ENCODE assay signal across 7 cellular contexts in genomic region chr19:14023404-14024235, GRCh38. TPM values are rescaled to one million over a fixed set of nuclear protein-coding genes. Genes with fewer than 3 reads are reported as not detected.
DNase-seq lines count a peak whose midpoint lies in the region; ATAC-seq and TF ChIP-seq lines count a peak whose summit lies in the region.
"Had no signal": no experiment of that assay in that cellular context is flagged by ENCODE, and none has a peak within 500 bp of the region (broad histone marks: within the 10 kb centered on the region; RNA-seq: fewer than 3 reads in every experiment).

No MANE protein-coding gene starts in this region.

- H3K27me3 ChIP-seq in HL-60 (ENCODE audit: insufficient read depth, poor library complexity, severe bottlenecking) (no peaks in the 10 kb centered on the region), adipocyte (replicated peaks; ENCODE audit: control insufficient read depth, insufficient read depth, low read length) (peaks cover 10% of the 10 kb centered on the region), mucosa of stomach (ENCODE audit: control insufficient read depth, insufficient read depth, low read length) (no peaks in the 10 kb centered on the region)
- no peaks in the 10 kb centered on the region for H3K27me3 ChIP-seq in CD8-positive, alpha-beta memory T cell (ENCODE audit: insufficient read depth, low read length, poor library complexity, severe bottlenecking)

- peaks cover 0 to 6% (median 2%) of the 10 kb centered on the region in 3 donors for H3K4me1 Mint-ChIP-seq in CD8-positive, alpha-beta memory T cell

- H3K9ac ChIP-seq in adipocyte (ENCODE audit: low read length) (no peak overlapping the region), mucosa of stomach (ENCODE audit: low read length) (peak overlapping the region; percentile 34)

- peak; percentile 75 for TF ChIP-seq CTCF in HL-60 (IDR thresholded peaks at IDR 0.05; ENCODE audit: insufficient read depth, low read length)

- H3K9me3 ChIP-seq in adipocyte (ENCODE audit: control insufficient read depth, low read length) (no peaks in the 10 kb centered on the region), mucosa of stomach (ENCODE audit: control insufficient read depth, low read length) (no peaks in the 10 kb centered on the region)
- no peaks in the 10 kb centered on the region for H3K9me3 ChIP-seq in CD8-positive, alpha-beta memory T cell (ENCODE audit: low read length)

- no peak for ATAC-seq in HG03025 (IDR thresholded peaks at IDR 0.05; ENCODE audit: low FRiP score, unreplicated experiment)

- H3K36me3 ChIP-seq in adipocyte (ENCODE audit: control insufficient read depth, insufficient read depth, low read length, severe bottlenecking), result no peaks in the 10 kb centered on the region
- no peaks in the 10 kb centered on the region for H3K36me3 ChIP-seq in mucosa of stomach (ENCODE audit: control insufficient read depth, insufficient read depth, low read length)
- H3K36me3 ChIP-seq in CD8-positive, alpha-beta memory T cell (ENCODE audit: insufficient read depth, low read length), result no peaks in the 10 kb centered on the region

- no peaks in the 10 kb centered on the region for H3K9me3 Mint-ChIP-seq in CD8-positive, alpha-beta memory T cell

- DNase-seq in ACHN (peak; percentile 72), HL-60 (ENCODE audit: low read depth in 1 of 2, low spot score in 1 of 2) (peak; percentile 71 to 83), adipocyte (ENCODE audit: low read depth) (peak; percentile 57)
- no peak for DNase-seq in CD8-positive, alpha-beta memory T cell

- peak overlapping the region; percentile 56 for H3K27ac ChIP-seq in HL-60 (replicated peaks)
- no peak overlapping the region for H3K27ac ChIP-seq in CD8-positive, alpha-beta memory T cell (ENCODE audit: low read depth, low read length)

- POLR2A ChIA-PET in CD8-positive, alpha-beta memory T cell (lab: Charles Lee), result no interaction called here

- H3K36me3 Mint-ChIP-seq in CD8-positive, alpha-beta memory T cell, result no peaks in the 10 kb centered on the region

- H3K4me1 ChIP-seq in adipocyte (ENCODE audit: control insufficient read depth, insufficient read depth, low read length) (no peaks in the 10 kb centered on the region), mucosa of stomach (ENCODE audit: control insufficient read depth, insufficient read depth, low read length) (peaks cover 8% of the 10 kb centered on the region)
- H3K4me1 ChIP-seq in CD8-positive, alpha-beta memory T cell (ENCODE audit: insufficient read depth, low read length), result no peaks in the 10 kb centered on the region

- H3K27ac Mint-ChIP-seq in CD8-positive, alpha-beta memory T cell, result peak overlapping the region in 1 of 8 donors; percentile 47

- CTCF ChIA-PET in CD8-positive, alpha-beta memory T cell (lab: Charles Lee), result interaction anchor here (1.7 kb wide), 1 partner anchor 161 kb away, joined by 4 read pairs; no protein-coding TSS in a partner anchor

- H3K4me3 ChIP-seq in HL-60 (replicated peaks; ENCODE audit: insufficient read depth, low read length), result no peak overlapping the region
- no peak overlapping the region for H3K4me3 ChIP-seq in adipocyte (ENCODE audit: low read length)
- no peak overlapping the region for H3K4me3 ChIP-seq in mucosa of stomach (ENCODE audit: low read length)
- H3K4me3 ChIP-seq in CD8-positive, alpha-beta memory T cell (ENCODE audit: low read length), result no peak overlapping the region

- no peak overlapping the region for H3K4me3 Mint-ChIP-seq in CD8-positive, alpha-beta memory T cell

- H3K27me3 Mint-ChIP-seq in CD8-positive, alpha-beta memory T cell, result no peaks in the 10 kb centered on the region

- in situ Hi-C loops in ACHN (cut with HindIII; ENCODE audit: low pct_ligation_motif_present, low pct_unique_long_range_greater_than_20kb, low sequenced_read_pairs), result no loop called here

RNA-seq across cellular contexts. Expression of gene RLN3, which starts 4.3 kb away (rescaled TPM):
- not detected for total RNA-seq in CD8-positive, alpha-beta memory T cell
- not detected for polyA plus RNA-seq in CD8-positive, alpha-beta memory T cell
- total RNA-seq: skeletal muscle tissue had no signal

RNA-seq across cellular contexts. Expression of gene IL27RA, which starts 7.9 kb away (rescaled TPM):
- 10 to 100 TPM; 71.4 to 73.6 TPM for total RNA-seq in CD8-positive, alpha-beta memory T cell
- 83.4 TPM for polyA plus RNA-seq in CD8-positive, alpha-beta memory T cell

RNA-seq across cellular contexts. Expression of gene RFX1, which starts 17.5 kb away (rescaled TPM):
- 10 to 100 TPM; 13.0 to 13.6 TPM for total RNA-seq in CD8-positive, alpha-beta memory T cell
- 3.1 TPM for polyA plus RNA-seq in CD8-positive, alpha-beta memory T cell

RNA-seq across cellular contexts. Expression of gene PALM3, which starts 38.3 kb away (rescaled TPM):
- not detected for total RNA-seq in CD8-positive, alpha-beta memory T cell
- not detected for polyA plus RNA-seq in CD8-positive, alpha-beta memory T cell
- total RNA-seq: skeletal muscle tissue had no signal

RNA-seq across cellular contexts. Expression of gene MISP3, which starts 49.0 kb away (rescaled TPM):
- total RNA-seq in CD8-positive, alpha-beta memory T cell, result 1 to 10 TPM in 1 of 2 experiments, under 1 TPM in 1; 1.00 to 1.2 TPM
- polyA plus RNA-seq in CD8-positive, alpha-beta memory T cell, result 2.1 TPM
- total RNA-seq: skeletal muscle tissue had no signal

Comparison
In these comparisons a context has a peak if more than half of its experiments do, and no peak if none do; other contexts are left out.
1. DNase-seq: peak in ACHN (single experiment), HL-60 (2 of 2) and adipocyte (single experiment); none in CD8-positive, alpha-beta memory T cell (0 of 5).